In genomic region chr22:47609653-47610052, GRCh38 we compare ENCODE assay signal across 26 cellular contexts.
"Had no signal": no experiment of that assay in that cellular context is flagged by ENCODE, and none has a peak within 500 bp of the region (broad histone marks: within the 10 kb centered on the region; RNA-seq: fewer than 3 reads in every experiment).

No MANE protein-coding gene starts in this region.

- ATAC-seq: foreskin keratinocyte, gastroesophageal sphincter, heart left ventricle, left colon, lower lobe of right lung, natural killer cell, sciatic nerve had no signal

- H3K4me1 Mint-ChIP-seq: natural killer cell; stimulated activated effector memory CD8-positive, alpha-beta T cell treated with anti-CD3 and anti-CD28 coated beads, Interleukin-12 subunit alpha, Interleukin-12 subunit beta, amount 100 ng/mL, for 72 hours had no signal

- H3K27ac Mint-ChIP-seq: natural killer cell; stimulated activated effector memory CD8-positive, alpha-beta T cell treated with anti-CD3 and anti-CD28 coated beads, Interleukin-12 subunit alpha, Interleukin-12 subunit beta, amount 100 ng/mL, for 72 hours had no signal

- H3K4me3 Mint-ChIP-seq: natural killer cell; stimulated activated effector memory CD8-positive, alpha-beta T cell treated with anti-CD3 and anti-CD28 coated beads, Interleukin-12 subunit alpha, Interleukin-12 subunit beta, amount 100 ng/mL, for 72 hours had no signal

- H3K4me2 ChIP-seq: hepatocyte, smooth muscle cell had no signal

- H3K79me2 ChIP-seq: hepatocyte, parathyroid adenoma had no signal

- H3K9me3 ChIP-seq: lower lobe of right lung, neutrophil, prostate gland, thyroid gland had no signal

- DNase-seq: dermis blood vessel endothelial cell; effector memory CD4-positive, alpha-beta T cell; foreskin keratinocyte; kidney glomerular epithelial cell; left colon; left ventricle myocardium inferior; natural killer cell; stimulated activated CD4-positive, alpha-beta T cell treated with anti-CD3 and anti-CD28 coated beads, Interleukin-2, amount 100 ng/mL, for 24 hours; stimulated activated CD4-positive, alpha-beta T cell treated with anti-CD3 and anti-CD28 coated beads, Interleukin-4, amount 100 ng/mL, for 24 hours; stimulated activated naive CD4-positive, alpha-beta T cell treated with Interleukin-2 at 50 U/mL for 16 hours; stomach; thyroid gland; trophoblast cell had no signal

- H3K9me3 Mint-ChIP-seq: natural killer cell; stimulated activated effector memory CD8-positive, alpha-beta T cell treated with anti-CD3 and anti-CD28 coated beads, Interleukin-12 subunit alpha, Interleukin-12 subunit beta, amount 100 ng/mL, for 72 hours had no signal

- H3K36me3 ChIP-seq: esophagus muscularis mucosa, gastroesophageal sphincter, heart left ventricle, left ventricle myocardium inferior, lower lobe of right lung, neutrophil, prostate gland, right atrium auricular region, stomach, thyroid gland had no signal

- H3K27ac ChIP-seq: coronary artery, esophagus muscularis mucosa, foreskin keratinocyte, gastroesophageal sphincter, heart left ventricle, hepatocyte, left ventricle myocardium inferior, lower lobe of right lung, neutrophil, parathyroid adenoma, prostate gland, right atrium auricular region, stomach, thyroid gland had no signal

- H3K4me1 ChIP-seq: esophagus muscularis mucosa, foreskin keratinocyte, gastroesophageal sphincter, heart left ventricle, left ventricle myocardium inferior, lower lobe of right lung, parathyroid adenoma, prostate gland, right atrium auricular region, stomach, thyroid gland had no signal

- H3K9ac ChIP-seq: parathyroid adenoma had no signal

- H3K36me3 Mint-ChIP-seq: natural killer cell had no signal

- H3K27me3 ChIP-seq: foreskin keratinocyte, hepatocyte, neutrophil, right atrium auricular region, thyroid gland had no signal

- H2AFZ ChIP-seq: hepatocyte, parathyroid adenoma had no signal

- H3K4me3 ChIP-seq: coronary artery, esophagus muscularis mucosa, gastroesophageal sphincter, heart left ventricle, hepatocyte, left ventricle myocardium inferior, lower lobe of right lung, prostate gland, right atrium auricular region, smooth muscle cell, stomach, thyroid gland had no signal
